13 cellular contexts compared by ENCODE assay signal in genomic region chr12:51189790-51190355, GRCh38. TPM values are rescaled to one million over a fixed set of nuclear protein-coding genes. Genes with fewer than 3 reads are reported as not detected.
A peak's percentile ranks its signal among the peaks of the same experiment; 100 is the strongest.
DNase-seq lines count a peak whose midpoint lies in the region; ATAC-seq, FAIRE-seq and TF ChIP-seq lines count a peak whose summit lies in the region.
"Had no signal": no experiment of that assay in that cellular context is flagged by ENCODE, and none has a peak within 500 bp of the region (broad histone marks: within the 10 kb centered on the region; RNA-seq: fewer than 3 reads in every experiment).

No MANE protein-coding gene starts in this region.

- H3K4me2 ChIP-seq in HepG2 (ENCODE audit: low read depth, low read length): no peak overlapping the region
- H3K4me2 ChIP-seq: BLaER1 had no signal

- H3K4me1 Mint-ChIP-seq in chondrocyte (ENCODE audit: low read depth): no peaks in the 10 kb centered on the region
- H3K4me1 Mint-ChIP-seq: CD4-positive, CD25-positive, alpha-beta regulatory T cell had no signal

- H3K79me2 ChIP-seq in HepG2 (ENCODE audit: insufficient read depth, low read length): no peaks in the 10 kb centered on the region

- WGBS in HepG2 (ENCODE audit: low lambda C conversion rate): 59% methylated on average over 12 of the region's 14 CpGs
- 82% methylated on average over 6 of the region's 14 CpGs for WGBS in right lobe of liver (ENCODE audit: insufficient coverage, low coverage, low lambda C conversion rate, missing lambda C conversion rate)

- no peak for FAIRE-seq in HepG2 (lab: Jason Lieb, UNC)
- FAIRE-seq: H54 had no signal

- H3K36me3 ChIP-seq in HepG2 (replicated peaks in 1 of 2; ENCODE audit: control insufficient read depth in 1 of 2, insufficient read depth in 2 of 2, low read length in 2 of 2) (no peaks in the 10 kb centered on the region), right lobe of liver (no peaks in the 10 kb centered on the region)

- DNase-seq in HepG2 (ENCODE audit: low spot score) (no peak), right lobe of liver (no peak), chondrocyte (ENCODE audit: low spot score) (peak; percentile 41), posterior vena cava (ENCODE audit: low spot score) (peak; percentile 47), omental fat pad (ENCODE audit: low spot score) (no peak), pons (ENCODE audit: low spot score) (no peak)
- DNase-seq: 8988T; AML-193; CD4-positive, CD25-positive, alpha-beta regulatory T cell; GM23248 had no signal

- TF ChIP-seq POLR2A in HepG2 (IDR thresholded peaks at IDR 0.05; ENCODE audit: insufficient read depth in 1 of 2, low read depth in 2 of 2, low read length in 2 of 2) (no peak), right lobe of liver (IDR thresholded peaks at IDR 0.05) (no peak)

- no peak for TF ChIP-seq CTCF in HepG2 (CRISPR knock-in tag; IDR thresholded peaks at IDR 0.05)
- no peak for TF ChIP-seq CTCF in right lobe of liver (IDR thresholded peaks at IDR 0.05)
- no peak for TF ChIP-seq CTCF in chondrocyte (IDR thresholded peaks at IDR 0.05)
- no peak for TF ChIP-seq CTCF in omental fat pad (IDR thresholded peaks at IDR 0.05)

- no peaks in the 10 kb centered on the region for H3K36me3 Mint-ChIP-seq in chondrocyte (ENCODE audit: low read depth)

- H3K27ac ChIP-seq in HepG2 (ENCODE audit: extremely low read length, insufficient read depth, low read length) (no peak overlapping the region), right lobe of liver (no peak overlapping the region)
- H3K27ac ChIP-seq: BLaER1, GM23248 had no signal

- no peak overlapping the region for H3K4me3 Mint-ChIP-seq in chondrocyte (ENCODE audit: unreplicated experiment)
- H3K4me3 Mint-ChIP-seq: CD4-positive, CD25-positive, alpha-beta regulatory T cell had no signal

- H2AFZ ChIP-seq in HepG2 (ENCODE audit: low read length): no peak overlapping the region
- H2AFZ ChIP-seq: GM23248 had no signal

- in situ Hi-C loops in HepG2 (cut with HindIII; ENCODE audit: extremely low pct_ligation_motif_present, low pct_unique_long_range_greater_than_20kb): no loop called here

- no TSS peak for BruUV-seq in HepG2 (replicated peaks; lab: Mats Ljungman, UMichigan)

- no peaks in the 10 kb centered on the region for H3K9me3 ChIP-seq in HepG2 (ENCODE audit: low read length)
- no peaks in the 10 kb centered on the region for H3K9me3 ChIP-seq in right lobe of liver
- H3K9me3 ChIP-seq: BLaER1 had no signal

- no peaks in the 10 kb centered on the region for H4K20me1 ChIP-seq in HepG2 (ENCODE audit: insufficient read depth, low read length)
- H4K20me1 ChIP-seq: BLaER1 had no signal

- peaks cover 0 to 14% of the 10 kb centered on the region in 2 experiments; a peak in 2 of 5 replicates for H3K27me3 ChIP-seq in HepG2 (ENCODE audit: control insufficient read depth in 1 of 2, insufficient read depth in 2 of 2, low read length in 2 of 2)
- H3K27me3 ChIP-seq in right lobe of liver: no peaks in the 10 kb centered on the region
- H3K27me3 ChIP-seq: BLaER1 had no signal

- no peaks in the 10 kb centered on the region for H3K27me3 Mint-ChIP-seq in chondrocyte (ENCODE audit: low read depth)
- H3K27me3 Mint-ChIP-seq: CD4-positive, CD25-positive, alpha-beta regulatory T cell had no signal

- CTCF ChIA-PET in HepG2 (lab: Yijun Ruan, JAX; ENCODE audit: low intra/inter-chr PET ratio, low total read pairs): no interaction called here

- no peak overlapping the region for H3K4me3 ChIP-seq in HepG2 (replicated peaks in 1 of 3; ENCODE audit: insufficient read depth in 1 of 3, low read depth in 2 of 3, low read length in 3 of 3)
- no peak overlapping the region for H3K4me3 ChIP-seq in right lobe of liver
- H3K4me3 ChIP-seq: BLaER1, GM23248 had no signal

- peaks cover 35% of the 10 kb centered on the region for H3K4me1 ChIP-seq in HepG2 (ENCODE audit: insufficient read depth, low read length)
- no peaks in the 10 kb centered on the region for H3K4me1 ChIP-seq in right lobe of liver

- H3K27ac Mint-ChIP-seq in chondrocyte (ENCODE audit: unreplicated experiment): no peak overlapping the region

- ATAC-seq in HepG2 (no peak), right lobe of liver (no peak), omental fat pad (ENCODE audit: low FRiP score) (no peak), GM21619 (IDR thresholded peaks at IDR 0.05; ENCODE audit: unreplicated experiment) (no peak)

- TF ChIP-seq EP300 in HepG2 (IDR thresholded peaks at IDR 0.05; ENCODE audit: low read depth in 2 of 2, low read length in 2 of 2): no peak
- TF ChIP-seq EP300 in HepG2 (CRISPR knock-in tag; IDR thresholded peaks at IDR 0.05; ENCODE audit: borderline replicate concordance): no peak

- no peak for TF ChIP-seq RAD21 in HepG2 (CRISPR knock-in tag; IDR thresholded peaks at IDR 0.05)

- no peak overlapping the region for H3K9ac ChIP-seq in HepG2 (ENCODE audit: insufficient read depth, low read depth, low read length)
- H3K9ac ChIP-seq: BLaER1, GM23248 had no signal

- POLR2A ChIA-PET in HepG2 (lab: Yijun Ruan, JAX): no interaction called here

- intact Hi-C loops in HepG2 (cut with micrococcal nuclease; ENCODE audit: unreplicated experiment) (no loop called here), right lobe of liver (cut with DNase I) (no loop called here), posterior vena cava (cut with DNase I) (no loop called here)

- no peaks in the 10 kb centered on the region for H3K9me3 Mint-ChIP-seq in chondrocyte (ENCODE audit: low read depth)

RNA-seq across cellular contexts. Expression of gene TFCP2, which starts 16.9 kb away (rescaled TPM):
- 10.0 and 17.4 TPM in 2 replicates for total RNA-seq in HepG2 (2016; rRNA removed; fragmentation: Illumina TruSeq; extraction: Trizol)
- total RNA-seq in HepG2 (2016; cell fraction: cytosol; rRNA removed; fragmentation: Illumina TruSeq; extraction: Trizol; ENCODE audit: low read depth): 3.0 and 4.3 TPM in 2 replicates
- total RNA-seq in HepG2 (2016; cell fraction: insoluble cytoplasmic fraction; rRNA removed; fragmentation: Illumina TruSeq; extraction: Trizol): 9.8 and 15.5 TPM in 2 replicates
- total RNA-seq in HepG2 (2016; cell fraction: membrane; rRNA removed; fragmentation: Illumina TruSeq; extraction: Trizol): 5.3 and 5.4 TPM in 2 replicates
- 8.8 and 11.1 TPM in 2 replicates for total RNA-seq in HepG2 (2016; cell fraction: nucleus; rRNA removed; fragmentation: Illumina TruSeq; extraction: Trizol)
- 5.7 and 7.6 TPM in 2 replicates for polyA plus RNA-seq in HepG2 (2011; rRNA removed)
- polyA plus RNA-seq in HepG2 (2011; cell fraction: cytosol; rRNA removed): 3.4 and 5.0 TPM in 2 replicates
- 3.2 and 4.1 TPM in 2 replicates for polyA plus RNA-seq in HepG2 (2011; cell fraction: nucleus; rRNA removed)
- 9.7 and 12.0 TPM in 2 replicates for polyA plus RNA-seq in HepG2 (2012)
- polyA plus RNA-seq in HepG2 (2016; cell fraction: cytosol; fragmentation: Illumina TruSeq; extraction: Trizol; ENCODE audit: low read depth): 1.1 and 1.2 TPM in 2 replicates
- polyA plus RNA-seq in HepG2 (2016; cell fraction: insoluble cytoplasmic fraction; fragmentation: Illumina TruSeq; extraction: Trizol; ENCODE audit: low read depth): 27.1 and 28.3 TPM in 2 replicates
- 5.2 and 5.6 TPM in 2 replicates for polyA plus RNA-seq in HepG2 (2016; cell fraction: membrane; fragmentation: Illumina TruSeq; extraction: Trizol; ENCODE audit: low read depth)
- 17.1 and 17.2 TPM in 2 replicates for polyA plus RNA-seq in HepG2 (2016; cell fraction: nucleus; fragmentation: Illumina TruSeq; extraction: Trizol; ENCODE audit: insufficient read depth, low read depth)
- 3.8 and 10.5 TPM in 2 replicates for polyA minus RNA-seq in HepG2 (2011; rRNA and poly(A)+ RNA removed; ENCODE audit: low replicate concordance)
- polyA minus RNA-seq in HepG2 (2011; cell fraction: cytosol; rRNA and poly(A)+ RNA removed): 4.2 and 4.7 TPM in 2 replicates
- 7.3 and 8.1 TPM in 2 replicates for polyA minus RNA-seq in HepG2 (2011; cell fraction: nucleus; rRNA and poly(A)+ RNA removed)
- total RNA-seq in right lobe of liver: 1 to 10 TPM; 6.3 to 9.4 (median 7.3) TPM
- total RNA-seq in chondrocyte: 17.8 to 21.2 TPM (median 20.8 TPM) in 3 replicates
- 10 to 100 TPM; 16.1 to 23.1 TPM for total RNA-seq in posterior vena cava
- total RNA-seq in omental fat pad: 10 to 100 TPM; 10.1 to 14.3 (median 12.2) TPM

RNA-seq across cellular contexts. Expression of gene POU6F1, which starts 28.0 kb away (rescaled TPM):
- 0.41 and 0.51 TPM in 2 replicates for total RNA-seq in HepG2 (2016; rRNA removed; fragmentation: Illumina TruSeq; extraction: Trizol)
- total RNA-seq in HepG2 (2016; cell fraction: cytosol; rRNA removed; fragmentation: Illumina TruSeq; extraction: Trizol; ENCODE audit: low read depth): 0.10 TPM in 1 of 2 replicates, not detected in the other
- 0.63 TPM in 1 of 2 replicates, not detected in the other for total RNA-seq in HepG2 (2016; cell fraction: insoluble cytoplasmic fraction; rRNA removed; fragmentation: Illumina TruSeq; extraction: Trizol)
- 0.45 and 0.59 TPM in 2 replicates for total RNA-seq in HepG2 (2016; cell fraction: membrane; rRNA removed; fragmentation: Illumina TruSeq; extraction: Trizol)
- total RNA-seq in HepG2 (2016; cell fraction: nucleus; rRNA removed; fragmentation: Illumina TruSeq; extraction: Trizol): 0.34 and 0.47 TPM in 2 replicates
- 0.48 and 1.4 TPM in 2 replicates for polyA plus RNA-seq in HepG2 (2011; rRNA removed)
- 0.23 and 0.44 TPM in 2 replicates for polyA plus RNA-seq in HepG2 (2011; cell fraction: cytosol; rRNA removed)
- polyA plus RNA-seq in HepG2 (2011; cell fraction: nucleus; rRNA removed): 1.5 and 1.8 TPM in 2 replicates
- polyA plus RNA-seq in HepG2 (2012): 0.42 and 0.75 TPM in 2 replicates
- 0.07 and 0.41 TPM in 2 replicates for polyA plus RNA-seq in HepG2 (2016; cell fraction: cytosol; fragmentation: Illumina TruSeq; extraction: Trizol; ENCODE audit: low read depth)
- 0.44 and 0.77 TPM in 2 replicates for polyA plus RNA-seq in HepG2 (2016; cell fraction: insoluble cytoplasmic fraction; fragmentation: Illumina TruSeq; extraction: Trizol; ENCODE audit: low read depth)
- 0.98 and 1.3 TPM in 2 replicates for polyA plus RNA-seq in HepG2 (2016; cell fraction: membrane; fragmentation: Illumina TruSeq; extraction: Trizol; ENCODE audit: low read depth)
- polyA plus RNA-seq in HepG2 (2016; cell fraction: nucleus; fragmentation: Illumina TruSeq; extraction: Trizol; ENCODE audit: insufficient read depth, low read depth): 0.45 and 1.2 TPM in 2 replicates
- 0.22 and 7.6 TPM in 2 replicates for polyA minus RNA-seq in HepG2 (2011; rRNA and poly(A)+ RNA removed; ENCODE audit: low replicate concordance)
- not detected in 2 replicates for polyA minus RNA-seq in HepG2 (2011; cell fraction: cytosol; rRNA and poly(A)+ RNA removed)
- polyA minus RNA-seq in HepG2 (2011; cell fraction: nucleus; rRNA and poly(A)+ RNA removed): 0.52 and 1.5 TPM in 2 replicates
- total RNA-seq in right lobe of liver: 1 to 10 TPM; 2.5 to 7.0 (median 3.6) TPM
- 9.9 to 11.2 TPM (median 10.2 TPM) in 3 replicates for total RNA-seq in chondrocyte
- total RNA-seq in posterior vena cava: 10 to 100 TPM; 18.1 to 19.4 TPM
- total RNA-seq in omental fat pad: 10 to 100 TPM in 2 of 4 donors, 1 to 10 TPM in 2; 5.8 to 14.8 (median 8.5) TPM

RNA-seq across cellular contexts. Expression of gene DAZAP2, which starts 48.8 kb away (rescaled TPM):
- total RNA-seq in HepG2 (2016; rRNA removed; fragmentation: Illumina TruSeq; extraction: Trizol) (64.5 and 84.2 TPM in 2 replicates), right lobe of liver (100 to 1,000 TPM in 3 of 6 experiments, 10 to 100 TPM in 3; 69.0 to 123 (median 108) TPM), chondrocyte (76.9 to 95.6 TPM (median 77.9 TPM) in 3 replicates), posterior vena cava (100 to 1,000 TPM; 156 to 169 TPM), omental fat pad (100 to 1,000 TPM; 213 to 277 (median 235) TPM)
- 15.2 and 15.6 TPM in 2 replicates for total RNA-seq in HepG2 (2016; cell fraction: cytosol; rRNA removed; fragmentation: Illumina TruSeq; extraction: Trizol; ENCODE audit: low read depth)
- 65.9 and 90.3 TPM in 2 replicates for total RNA-seq in HepG2 (2016; cell fraction: insoluble cytoplasmic fraction; rRNA removed; fragmentation: Illumina TruSeq; extraction: Trizol)
- total RNA-seq in HepG2 (2016; cell fraction: membrane; rRNA removed; fragmentation: Illumina TruSeq; extraction: Trizol): 34.3 and 38.1 TPM in 2 replicates
- total RNA-seq in HepG2 (2016; cell fraction: nucleus; rRNA removed; fragmentation: Illumina TruSeq; extraction: Trizol): 34.2 and 36.6 TPM in 2 replicates
- polyA plus RNA-seq in HepG2 (2011; rRNA removed): 222 and 258 TPM in 2 replicates
- 182 and 210 TPM in 2 replicates for polyA plus RNA-seq in HepG2 (2011; cell fraction: cytosol; rRNA removed)
- polyA plus RNA-seq in HepG2 (2011; cell fraction: nucleus; rRNA removed): 87.4 and 88.0 TPM in 2 replicates
- polyA plus RNA-seq in HepG2 (2012): 76.2 and 108 TPM in 2 replicates
- polyA plus RNA-seq in HepG2 (2016; cell fraction: cytosol; fragmentation: Illumina TruSeq; extraction: Trizol; ENCODE audit: low read depth): 19.8 and 24.2 TPM in 2 replicates
- 145 and 157 TPM in 2 replicates for polyA plus RNA-seq in HepG2 (2016; cell fraction: insoluble cytoplasmic fraction; fragmentation: Illumina TruSeq; extraction: Trizol; ENCODE audit: low read depth)
- 33.9 and 34.4 TPM in 2 replicates for polyA plus RNA-seq in HepG2 (2016; cell fraction: membrane; fragmentation: Illumina TruSeq; extraction: Trizol; ENCODE audit: low read depth)
- polyA plus RNA-seq in HepG2 (2016; cell fraction: nucleus; fragmentation: Illumina TruSeq; extraction: Trizol; ENCODE audit: insufficient read depth, low read depth): 65.7 and 66.4 TPM in 2 replicates
- 262 and 758 TPM in 2 replicates for polyA minus RNA-seq in HepG2 (2011; rRNA and poly(A)+ RNA removed; ENCODE audit: low replicate concordance)
- 51.4 and 56.4 TPM in 2 replicates for polyA minus RNA-seq in HepG2 (2011; cell fraction: cytosol; rRNA and poly(A)+ RNA removed)
- 56.5 and 81.8 TPM in 2 replicates for polyA minus RNA-seq in HepG2 (2011; cell fraction: nucleus; rRNA and poly(A)+ RNA removed)

Comparison
In these comparisons a context has a peak if more than half of its experiments do, and no peak if none do; other contexts are left out.
1. DNase-seq: peak in chondrocyte (single experiment) and posterior vena cava (single experiment); none in HepG2 (single experiment), right lobe of liver (0 of 3), omental fat pad (single experiment) and pons (single experiment).